8 cellular contexts compared by ENCODE assay signal in genomic region chr9:133347985-133348762, GRCh38. TPM values are rescaled to one million over a fixed set of nuclear protein-coding genes. Genes with fewer than 3 reads are reported as not detected.
A peak's percentile ranks its signal among the peaks of the same experiment; 100 is the strongest.
DNase-seq lines count a peak whose midpoint lies in the region; ATAC-seq and TF ChIP-seq lines count a peak whose summit lies in the region.

MED22 (minus strand) TSS chr9:133348131; CDS start chr9:133346662, 1,469 bp downstream.
RPL7A (plus strand) TSS chr9:133348218; CDS start chr9:133348244, 26 bp downstream.

- no peak for TF ChIP-seq EP300 in gastroesophageal sphincter (IDR thresholded peaks at IDR 0.05)

- H3K4me3 Mint-ChIP-seq in activated naive CD4-positive, alpha-beta T cell treated with anti-CD3 and anti-CD28 coated beads for 36 hours, result peak within 1 kb of the TSS; percentile 92

- H3K27me3 ChIP-seq in HCT116 (ENCODE audit: insufficient read depth, low read length), result no peaks in the 10 kb centered on the region
- H3K27me3 ChIP-seq in gastroesophageal sphincter, result no peaks in the 10 kb centered on the region

- no peak within 1 kb of the TSS for H2AFZ ChIP-seq in HCT116 (ENCODE audit: low read depth, low read length, poor library complexity, severe bottlenecking)

- TF ChIP-seq RAD21 in HCT116 (IDR thresholded peaks at IDR 0.05; ENCODE audit: low read depth), result no peak

- no peaks in the 10 kb centered on the region for H3K9me2 ChIP-seq in HCT116 (ENCODE audit: insufficient read depth)

- H3K27ac ChIP-seq in HCT116 (ENCODE audit: low read depth, low read length) (peak within 1 kb of the TSS; percentile 96), gastroesophageal sphincter (peak within 1 kb of the TSS; percentile 73 to 96 (median 92)), substantia nigra (ENCODE audit: low read depth, low read length, poor library complexity, severe bottlenecking) (peak within 1 kb of the TSS; percentile 87)

- WGBS in gastroesophageal sphincter (ENCODE audit: low coverage in 1 of 2), 2 donors, result 0% methylated on average over 19 to 23 of the region's 66 CpGs

- H4K20me1 ChIP-seq in HCT116 (ENCODE audit: insufficient read depth), result peaks cover 10% of the 10 kb centered on the region; the same call in 1 of the 2 replicates

- H3K4me3 ChIP-seq in HCT116 (replicated peaks in 1 of 2; ENCODE audit: low read depth in 1 of 2, low read length in 2 of 2), result peak within 1 kb of the TSS; percentile 89 to 100
- H3K4me3 ChIP-seq in NB4 (ENCODE audit: low read depth, low read length), result peak within 1 kb of the TSS; percentile 81
- peak within 1 kb of the TSS; percentile 80 to 91 for H3K4me3 ChIP-seq in gastroesophageal sphincter

- H3K9me3 ChIP-seq in ES-I3 (ENCODE audit: control insufficient read depth, insufficient read depth, low read length) (no peaks in the 10 kb centered on the region), HCT116 (ENCODE audit: control insufficient read depth in 1 of 2, insufficient read depth in 1 of 2, low read depth in 1 of 2, low read length in 2 of 2) (no peaks in the 10 kb centered on the region), gastroesophageal sphincter (no peaks in the 10 kb centered on the region)

- intact Hi-C loops in HCT116 (cut with micrococcal nuclease), result no loop called here
- intact Hi-C loops in activated naive CD4-positive, alpha-beta T cell treated with anti-CD3 and anti-CD28 coated beads for 36 hours (cut with micrococcal nuclease), result loop anchor here (1.0 to 2.0 kb wide), 5 partner anchors 8 to 69 kb away; partner anchors contain the start of genes SURF1, SURF2 and SURF6

- CTCF ChIA-PET in HCT116 (lab: Charles Lee), result interaction anchor here (0.7 to 1.0 kb wide), 2 partner anchors 160 to 162 kb away, joined by 3 to 6 read pairs; no protein-coding TSS in a partner anchor
- CTCF ChIA-PET in activated naive CD4-positive, alpha-beta T cell treated with anti-CD3 and anti-CD28 coated beads for 36 hours (lab: Charles Lee), result interaction anchor here (1.6 kb wide), 1 partner anchor 23 kb away, joined by 4 read pairs; no protein-coding TSS in a partner anchor

- DNase-seq in HCT116 (ENCODE audit: low read depth, low spot score) (peak; percentile 93), NB4 (ENCODE audit: low read depth) (peak; percentile 95), SK-N-DZ (ENCODE audit: low spot score) (peak; percentile 98), non-pigmented ciliary epithelial cell (ENCODE audit: low read depth) (peak; percentile 85), substantia nigra (lab: John Stamatoyannopoulos, UW) (peak; percentile 49 to 92 (median 79))
- peak; percentile 97 for DNase-seq in activated naive CD4-positive, alpha-beta T cell treated with anti-CD3 and anti-CD28 coated beads for 36 hours

- H3K79me2 ChIP-seq in HCT116 (ENCODE audit: insufficient read depth, low read length), result peaks cover 60% of the 10 kb centered on the region

- TF ChIP-seq POLR2A in HCT116 (IDR thresholded peaks at IDR 0.05; ENCODE audit: borderline replicate concordance, extremely low read depth, insufficient read depth, insufficient read length), result peak; percentile 98
- peak; percentile 98 for TF ChIP-seq POLR2A in NB4 (IDR thresholded peaks at IDR 0.05; ENCODE audit: extremely low read depth, insufficient read length)
- peak; percentile 75 to 83 for TF ChIP-seq POLR2A in gastroesophageal sphincter (IDR thresholded peaks at IDR 0.05)

- H3K9ac ChIP-seq in ES-I3 (ENCODE audit: low read depth, low read length) (peak within 1 kb of the TSS; percentile 100), HCT116 (ENCODE audit: low read length) (peak within 1 kb of the TSS; percentile 100)

- H3K4me2 ChIP-seq in HCT116 (ENCODE audit: low read length), result peak within 1 kb of the TSS; percentile 98

- POLR2A ChIA-PET in HCT116 (lab: Charles Lee), result interaction anchor here (0.6 to 1.9 kb wide), 14 partner anchors 8 to 1295 kb away, joined by 3 to 15 read pairs (median 4); partner anchors contain the start of genes CACFD1, GTF3C5, REXO4 and SURF1

- H3K9me3 Mint-ChIP-seq in activated naive CD4-positive, alpha-beta T cell treated with anti-CD3 and anti-CD28 coated beads for 36 hours, result no peaks in the 10 kb centered on the region

- peaks cover 55% of the 10 kb centered on the region for H3K36me3 Mint-ChIP-seq in activated naive CD4-positive, alpha-beta T cell treated with anti-CD3 and anti-CD28 coated beads for 36 hours (ENCODE audit: low read depth)

- peaks cover 37% of the 10 kb centered on the region for H3K4me1 Mint-ChIP-seq in activated naive CD4-positive, alpha-beta T cell treated with anti-CD3 and anti-CD28 coated beads for 36 hours (ENCODE audit: low read depth)

- H3K4me1 ChIP-seq in ES-I3 (ENCODE audit: insufficient read depth, low read length), result peaks cover 4% of the 10 kb centered on the region; the same call in 1 of the 2 replicates
- peaks cover 12 to 22% of the 10 kb centered on the region in 2 experiments; a peak in 3 of 4 replicates for H3K4me1 ChIP-seq in HCT116 (ENCODE audit: control insufficient read depth in 1 of 2, insufficient read depth in 2 of 2, low read length in 2 of 2)
- H3K4me1 ChIP-seq in gastroesophageal sphincter, result peaks cover 0 to 42% (median 19%) of the 10 kb centered on the region in 3 donors

- RAD21 ChIA-PET in HCT116 (lab: Charles Lee; ENCODE audit: low non-redundant PET in 1 of 2, low total read pairs in 2 of 2, uncharacterized antibody in 2 of 2, unreplicated experiment in 2 of 2), result no interaction called here

- peak within 1 kb of the TSS; percentile 97 for H3K27ac Mint-ChIP-seq in activated naive CD4-positive, alpha-beta T cell treated with anti-CD3 and anti-CD28 coated beads for 36 hours

- H3K27me3 Mint-ChIP-seq in activated naive CD4-positive, alpha-beta T cell treated with anti-CD3 and anti-CD28 coated beads for 36 hours (ENCODE audit: low read depth), result no peaks in the 10 kb centered on the region

- no peak for TF ChIP-seq CTCF in HCT116 (IDR thresholded peaks at IDR 0.05 in 2 of 3, conservative IDR thresholded peaks at IDR 0.05 in 1 of 3; ENCODE audit: borderline replicate concordance in 1 of 3, insufficient read depth in 1 of 3, low read depth in 2 of 3, low read length in 2 of 3)
- TF ChIP-seq CTCF in NB4 (IDR thresholded peaks at IDR 0.05; ENCODE audit: low read depth, low read length), result no peak
- TF ChIP-seq CTCF in gastroesophageal sphincter (IDR thresholded peaks at IDR 0.05), result peak in 2 of 4 experiments; percentile 9 to 23

- peaks cover 41% of the 10 kb centered on the region for H3K36me3 ChIP-seq in ES-I3 (ENCODE audit: insufficient read depth, low read length)
- peaks cover 47 to 72% of the 10 kb centered on the region in 2 experiments for H3K36me3 ChIP-seq in HCT116 (ENCODE audit: control insufficient read depth in 1 of 2, insufficient read depth in 2 of 2, low read length in 2 of 2)
- H3K36me3 ChIP-seq in gastroesophageal sphincter, result peaks cover 0 to 73% of the 10 kb centered on the region in 2 donors

- no TSS peak for BruUV-seq in HCT116 (replicated peaks; lab: Mats Ljungman, UMichigan)

- ATAC-seq in HCT116 (peak; percentile 65), gastroesophageal sphincter (peak; percentile 91)

TF ChIP-seq in HCT116, 20 proteins besides CTCF, POLR2A, EP300 and RAD21:
- peak; percentile 99 for TF ChIP-seq POLR2AphosphoS5 (IDR thresholded peaks at IDR 0.05; ENCODE audit: low read depth, low read length)
- no peak for TF ChIP-seq EZH2phosphoT487 (IDR thresholded peaks at IDR 0.05; ENCODE audit: borderline replicate concordance)
- TF ChIP-seq ZBTB33 (IDR thresholded peaks at IDR 0.05; ENCODE audit: extremely low read depth, insufficient replicate concordance, low read length), result peak; percentile 97
- no peak for TF ChIP-seq SRF (IDR thresholded peaks at IDR 0.05; ENCODE audit: low read depth)
- TF ChIP-seq MAX (IDR thresholded peaks at IDR 0.05), result no peak
- TF ChIP-seq ZFX (IDR thresholded peaks at IDR 0.05), result peak; percentile 55; the same call in 1 of the 2 replicates
- TF ChIP-seq YY1 (IDR thresholded peaks at IDR 0.05; ENCODE audit: extremely low read depth, insufficient replicate concordance, low read depth, low read length), result peak; percentile 89

RNA-seq across cellular contexts. Expression of gene MED22, which starts in this region (rescaled TPM):
- 18.6 TPM for total RNA-seq in HCT116 (2021; ENCODE audit: unreplicated experiment)
- polyA plus RNA-seq in HCT116 (2012), result 12.2 and 16.5 TPM in 2 replicates
- polyA plus RNA-seq in SK-N-DZ (2014; cell fraction: cytosol; rRNA removed), result 53.3 and 56.1 TPM in 2 replicates
- 84.4 and 89.6 TPM in 2 replicates for polyA plus RNA-seq in SK-N-DZ (2014; cell fraction: nucleus; rRNA removed)
- 10 to 100 TPM; 18.4 to 21.5 TPM for total RNA-seq in activated naive CD4-positive, alpha-beta T cell treated with anti-CD3 and anti-CD28 coated beads for 36 hours
- total RNA-seq in gastroesophageal sphincter, result 10 to 100 TPM; 25.1 to 47.3 (median 37.8) TPM

RNA-seq across cellular contexts. Expression of gene RPL7A, which starts in this region (rescaled TPM):
- total RNA-seq in HCT116 (2021; ENCODE audit: unreplicated experiment), result 2,837 TPM
- polyA plus RNA-seq in HCT116 (2012), result 3,464 and 3,677 TPM in 2 replicates
- 3,794 and 4,325 TPM in 2 replicates for polyA plus RNA-seq in SK-N-DZ (2014; cell fraction: cytosol; rRNA removed)
- polyA plus RNA-seq in SK-N-DZ (2014; cell fraction: nucleus; rRNA removed), result 2,303 and 2,962 TPM in 2 replicates
- total RNA-seq in activated naive CD4-positive, alpha-beta T cell treated with anti-CD3 and anti-CD28 coated beads for 36 hours, result 1,000 to 10,000 TPM; 3,985 to 4,111 TPM
- total RNA-seq in gastroesophageal sphincter, result 1,000 to 10,000 TPM; 1,385 to 2,320 (median 1,660) TPM

Comparison
In these comparisons a context has a peak if more than half of its experiments do, and no peak if none do; other contexts are left out.
1. Peak in every context shown above with its lines: DNase-seq, ATAC-seq, H3K4me3 ChIP-seq and H3K27ac ChIP-seq.